ENCODE assay signal across 22 cellular contexts in the genomic region with DNA sequence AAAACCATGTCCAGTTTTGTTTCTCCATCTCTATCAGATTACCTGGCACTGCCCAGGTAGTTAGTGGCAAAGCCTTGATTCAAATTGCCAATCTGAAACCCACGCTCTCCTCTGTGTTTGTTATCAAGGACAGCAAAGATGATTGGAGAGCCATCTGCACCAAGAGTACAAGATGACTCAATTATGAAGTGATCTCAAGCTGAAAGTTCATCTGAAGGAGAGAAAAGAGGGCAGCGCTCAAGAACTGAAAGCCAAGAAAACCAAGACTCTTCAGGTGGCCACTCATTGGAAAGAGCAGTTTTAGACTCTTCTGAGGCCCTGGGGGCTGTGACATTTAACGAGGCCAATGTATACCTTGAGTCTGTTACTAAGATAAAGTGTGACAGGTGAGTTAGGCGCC. TPM values are rescaled to one million over a fixed set of nuclear protein-coding genes. Genes with fewer than 3 reads are reported as not detected.
DNase-seq lines count a peak whose midpoint lies in the region; ATAC-seq, FAIRE-seq and TF ChIP-seq lines count a peak whose summit lies in the region.
"Had no signal": no experiment of that assay in that cellular context is flagged by ENCODE, and none has a peak within 500 bp of the region (broad histone marks: within the 10 kb centered on the region; RNA-seq: fewer than 3 reads in every experiment).

No MANE protein-coding gene starts in this region.

- CTCF ChIA-PET in HepG2 (lab: Yijun Ruan, JAX; ENCODE audit: low intra/inter-chr PET ratio, low total read pairs): no interaction called here

- H3K36me3 ChIP-seq in HepG2 (replicated peaks in 1 of 2; ENCODE audit: control insufficient read depth in 1 of 2, insufficient read depth in 2 of 2, low read length in 2 of 2): no peaks in the 10 kb centered on the region
- H3K36me3 ChIP-seq: MG63, Peyer's patch had no signal

- H3K4me1 ChIP-seq in HepG2 (ENCODE audit: insufficient read depth, low read length): no peaks in the 10 kb centered on the region
- H3K4me1 ChIP-seq: Peyer's patch had no signal

- in situ Hi-C loops in HepG2 (cut with HindIII; ENCODE audit: extremely low pct_ligation_motif_present, low pct_unique_long_range_greater_than_20kb): no loop called here

- BruUV-seq in HepG2 (replicated peaks; lab: Mats Ljungman, UMichigan): no TSS peak

- H3K4me3 ChIP-seq in HepG2 (replicated peaks in 1 of 3; ENCODE audit: insufficient read depth in 1 of 3, low read depth in 2 of 3, low read length in 3 of 3): no peak overlapping the region
- H3K4me3 ChIP-seq: MG63, Peyer's patch had no signal

- no peaks in the 10 kb centered on the region for H3K9me3 ChIP-seq in HepG2 (ENCODE audit: low read length)
- H3K9me3 ChIP-seq: MG63, Peyer's patch had no signal

- intact Hi-C loops in natural killer cell (cut with micrococcal nuclease): no loop called here
- intact Hi-C loops in HepG2 (cut with micrococcal nuclease; ENCODE audit: unreplicated experiment): no loop called here

- no peak for TF ChIP-seq POLR2A in HepG2 (IDR thresholded peaks at IDR 0.05; ENCODE audit: insufficient read depth in 1 of 2, low read depth in 2 of 2, low read length in 2 of 2)

- no peak for TF ChIP-seq RAD21 in HepG2 (CRISPR knock-in tag; IDR thresholded peaks at IDR 0.05)

- DNase-seq in natural killer cell (no peak), SK-N-DZ (ENCODE audit: low spot score) (no peak), HepG2 (ENCODE audit: low spot score) (no peak), immature natural killer cell (no peak)
- DNase-seq: activated naive CD4-positive, alpha-beta T cell treated with Interleukin-2 at 50 U/mL for 16 hours; COR-L47; GDM1; hypothalamus; left colon; MG63; NCI-H1930; NCI-H526; Peyer's patch; stimulated activated CD4-positive, alpha-beta T cell treated with anti-CD3 and anti-CD28 coated beads, Interleukin-4, amount 100 ng/mL, for 4 hours; trophoblast cell; WERI-Rb-1 had no signal

- TF ChIP-seq CTCF in natural killer cell (IDR thresholded peaks at IDR 0.05): no peak
- no peak for TF ChIP-seq CTCF in HepG2 (CRISPR knock-in tag; IDR thresholded peaks at IDR 0.05)

- no peak overlapping the region for H2AFZ ChIP-seq in HepG2 (ENCODE audit: low read length)

- H3K4me1 Mint-ChIP-seq in natural killer cell: no peaks in the 10 kb centered on the region
- H3K4me1 Mint-ChIP-seq in immature natural killer cell: no peaks in the 10 kb centered on the region

- ATAC-seq in GM18499 (IDR thresholded peaks at IDR 0.05; ENCODE audit: insufficient read depth, unreplicated experiment) (peak; percentile 75), GM19351 (IDR thresholded peaks at IDR 0.05; ENCODE audit: unreplicated experiment) (peak; percentile 97), HG02852 (IDR thresholded peaks at IDR 0.05; ENCODE audit: unreplicated experiment) (peak; percentile 79), HG03520 (IDR thresholded peaks at IDR 0.05; ENCODE audit: unreplicated experiment) (peak; percentile 90), natural killer cell (no peak), HepG2 (no peak)
- ATAC-seq: left colon had no signal

- H3K27me3 Mint-ChIP-seq in natural killer cell (ENCODE audit: low read depth in 2 of 2) (peaks cover under 1 to 8% of the 10 kb centered on the region in 2 donors), immature natural killer cell (ENCODE audit: low read depth in 3 of 3) (peaks cover 0 to 5% (median 3%) of the 10 kb centered on the region in 3 donors)

- no peaks in the 10 kb centered on the region for H3K27me3 ChIP-seq in HepG2 (ENCODE audit: control insufficient read depth in 1 of 2, insufficient read depth in 2 of 2, low read length in 2 of 2)
- H3K27me3 ChIP-seq: MG63, Peyer's patch had no signal

- H3K79me2 ChIP-seq in HepG2 (ENCODE audit: insufficient read depth, low read length): no peaks in the 10 kb centered on the region

- H3K27ac ChIP-seq in HepG2 (ENCODE audit: extremely low read length, insufficient read depth, low read length): no peak overlapping the region
- H3K27ac ChIP-seq: Peyer's patch, WERI-Rb-1 had no signal

- no peaks in the 10 kb centered on the region for H4K20me1 ChIP-seq in HepG2 (ENCODE audit: insufficient read depth, low read length)

- H3K36me3 Mint-ChIP-seq in natural killer cell (no peaks in the 10 kb centered on the region), immature natural killer cell (no peaks in the 10 kb centered on the region)

- POLR2A ChIA-PET in HepG2 (lab: Yijun Ruan, JAX): no interaction called here

- TF ChIP-seq EP300 in HepG2 (IDR thresholded peaks at IDR 0.05; ENCODE audit: low read depth in 2 of 2, low read length in 2 of 2) (no peak), HepG2 (CRISPR knock-in tag; IDR thresholded peaks at IDR 0.05; ENCODE audit: borderline replicate concordance) (no peak)

- FAIRE-seq in HepG2 (lab: Jason Lieb, UNC): no peak
- FAIRE-seq: GM18507 had no signal

- H3K27ac Mint-ChIP-seq in natural killer cell: no peak overlapping the region
- no peak overlapping the region for H3K27ac Mint-ChIP-seq in immature natural killer cell

- no peaks in the 10 kb centered on the region for H3K9me3 Mint-ChIP-seq in natural killer cell
- no peaks in the 10 kb centered on the region for H3K9me3 Mint-ChIP-seq in immature natural killer cell
- H3K9me3 Mint-ChIP-seq: brain had no signal

- H3K4me3 Mint-ChIP-seq in natural killer cell (no peak overlapping the region), immature natural killer cell (no peak overlapping the region)
- H3K4me3 Mint-ChIP-seq: brain had no signal

- H3K4me2 ChIP-seq in HepG2 (ENCODE audit: low read depth, low read length): no peak overlapping the region

- no peak overlapping the region for H3K9ac ChIP-seq in HepG2 (ENCODE audit: insufficient read depth, low read depth, low read length)

- 3% methylated on average over 4 of the region's 4 CpGs for WGBS in HepG2 (ENCODE audit: low lambda C conversion rate)

TF ChIP-seq in HepG2, 621 proteins besides CTCF, POLR2A, EP300 and RAD21 (continues in another document):
- TF ChIP-seq ZNF367 (CRISPR knock-in tag; IDR thresholded peaks at IDR 0.05; ENCODE audit: borderline replicate concordance): no peak
- no peak for TF ChIP-seq ZNF121 (CRISPR knock-in tag; IDR thresholded peaks at IDR 0.05)
- no peak for TF ChIP-seq MLX (CRISPR knock-in tag; IDR thresholded peaks at IDR 0.05)
- no peak for TF ChIP-seq NKX3-1 (CRISPR knock-in tag; IDR thresholded peaks at IDR 0.05)
- TF ChIP-seq SP2 (CRISPR knock-in tag; IDR thresholded peaks at IDR 0.05): no peak

RNA-seq across cellular contexts. Expression of gene RXRG, which starts 13.8 kb away (rescaled TPM):
- total RNA-seq in natural killer cell: not detected
- not detected in 2 replicates for polyA plus RNA-seq in SK-N-DZ (2014; cell fraction: cytosol; rRNA removed)
- not detected in 2 replicates for polyA plus RNA-seq in SK-N-DZ (2014; cell fraction: nucleus; rRNA removed)
- not detected in 2 replicates for total RNA-seq in HepG2 (2016; rRNA removed; fragmentation: Illumina TruSeq; extraction: Trizol)
- 0.35 TPM in 1 of 2 replicates, not detected in the other for total RNA-seq in HepG2 (2016; cell fraction: cytosol; rRNA removed; fragmentation: Illumina TruSeq; extraction: Trizol; ENCODE audit: low read depth)
- not detected in 2 replicates for total RNA-seq in HepG2 (2016; cell fraction: insoluble cytoplasmic fraction; rRNA removed; fragmentation: Illumina TruSeq; extraction: Trizol)
- 0.21 TPM in 1 of 2 replicates, not detected in the other for total RNA-seq in HepG2 (2016; cell fraction: membrane; rRNA removed; fragmentation: Illumina TruSeq; extraction: Trizol)
- total RNA-seq in HepG2 (2016; cell fraction: nucleus; rRNA removed; fragmentation: Illumina TruSeq; extraction: Trizol): not detected in 2 replicates
- polyA plus RNA-seq in HepG2 (2011; rRNA removed): not detected in 2 replicates
- not detected in 2 replicates for polyA plus RNA-seq in HepG2 (2011; cell fraction: cytosol; rRNA removed)
- polyA plus RNA-seq in HepG2 (2011; cell fraction: nucleus; rRNA removed): not detected in 2 replicates
- not detected in 2 replicates for polyA plus RNA-seq in HepG2 (2012)
- polyA plus RNA-seq in HepG2 (2016; cell fraction: cytosol; fragmentation: Illumina TruSeq; extraction: Trizol; ENCODE audit: low read depth): 0.07 and 0.10 TPM in 2 replicates
- not detected in 2 replicates for polyA plus RNA-seq in HepG2 (2016; cell fraction: insoluble cytoplasmic fraction; fragmentation: Illumina TruSeq; extraction: Trizol; ENCODE audit: low read depth)
- polyA plus RNA-seq in HepG2 (2016; cell fraction: membrane; fragmentation: Illumina TruSeq; extraction: Trizol; ENCODE audit: low read depth): not detected in 2 replicates
- polyA plus RNA-seq in HepG2 (2016; cell fraction: nucleus; fragmentation: Illumina TruSeq; extraction: Trizol; ENCODE audit: insufficient read depth, low read depth): not detected in 2 replicates
- polyA minus RNA-seq in HepG2 (2011; rRNA and poly(A)+ RNA removed; ENCODE audit: low replicate concordance): not detected in 2 replicates
- polyA minus RNA-seq in HepG2 (2011; cell fraction: cytosol; rRNA and poly(A)+ RNA removed): not detected in 2 replicates
- not detected in 2 replicates for polyA minus RNA-seq in HepG2 (2011; cell fraction: nucleus; rRNA and poly(A)+ RNA removed)
- not detected for polyA plus RNA-seq in immature natural killer cell

Comparison
In these comparisons a context has a peak if more than half of its experiments do, and no peak if none do; other contexts are left out.
1. ATAC-seq: peak in GM18499 (single experiment), GM19351 (single experiment), HG02852 (single experiment) and HG03520 (single experiment); none in natural killer cell (0 of 3) and HepG2 (single experiment).